ENCODE assay signal across 22 cellular contexts in genomic region chr13:113231306-113232207, GRCh38. TPM values are rescaled to one million over a fixed set of nuclear protein-coding genes. Genes with fewer than 3 reads are reported as not detected.
DNase-seq lines count a peak whose midpoint lies in the region; ATAC-seq and TF ChIP-seq lines count a peak whose summit lies in the region.
"Had no signal": no experiment of that assay in that cellular context is flagged by ENCODE, and none has a peak within 500 bp of the region (broad histone marks: within the 10 kb centered on the region; RNA-seq: fewer than 3 reads in every experiment).

No MANE protein-coding gene starts in this region.

- no peaks in the 10 kb centered on the region for H3K4me1 ChIP-seq in RWPE2 (ENCODE audit: insufficient read depth, poor library complexity, severe bottlenecking)
- H3K4me1 ChIP-seq: gastrocnemius medialis had no signal

- no peaks in the 10 kb centered on the region for H3K4me1 Mint-ChIP-seq in activated CD4-positive, alpha-beta T cell treated with anti-CD3 and anti-CD28 coated beads for 36 hours
- no peaks in the 10 kb centered on the region for H3K4me1 Mint-ChIP-seq in CD14-positive monocyte
- peaks cover 1 to 5% of the 10 kb centered on the region in 2 donors for H3K4me1 Mint-ChIP-seq in immature natural killer cell
- H3K4me1 Mint-ChIP-seq: activated B cell treated with CpG ODN at 0.5 μM for 24 hours had no signal

- no peaks in the 10 kb centered on the region for H3K27me3 ChIP-seq in RWPE2 (ENCODE audit: insufficient read depth, poor library complexity, severe bottlenecking)
- H3K27me3 ChIP-seq: gastrocnemius medialis had no signal

- H3K4me3 Mint-ChIP-seq in activated CD4-positive, alpha-beta T cell treated with anti-CD3 and anti-CD28 coated beads for 36 hours, result no peak overlapping the region
- no peak overlapping the region for H3K4me3 Mint-ChIP-seq in CD14-positive monocyte
- no peak overlapping the region for H3K4me3 Mint-ChIP-seq in immature natural killer cell
- H3K4me3 Mint-ChIP-seq: activated B cell treated with CpG ODN at 0.5 μM for 24 hours; activated naive CD4-positive, alpha-beta T cell treated with anti-CD3 and anti-CD28 coated beads, Interleukin-2, amount 50 U/mL, for 24 hours had no signal

- H3K27ac Mint-ChIP-seq in activated CD4-positive, alpha-beta T cell treated with anti-CD3 and anti-CD28 coated beads for 36 hours, result peak overlapping the region; percentile 18
- H3K27ac Mint-ChIP-seq in CD14-positive monocyte (peak overlapping the region in 4 of 7 donors; percentile 7 to 63 (median 54)), immature natural killer cell (peak overlapping the region in 4 of 6 donors; percentile 28 to 72 (median 48))
- H3K27ac Mint-ChIP-seq: activated B cell treated with CpG ODN at 0.5 μM for 24 hours; activated naive CD4-positive, alpha-beta T cell treated with anti-CD3 and anti-CD28 coated beads, Interleukin-2, amount 50 U/mL, for 24 hours had no signal

- peak; percentile 31 for DNase-seq in activated CD4-positive, alpha-beta T cell treated with anti-CD3 and anti-CD28 coated beads for 36 hours
- DNase-seq in activated CD4-positive, alpha-beta T cell treated with anti-CD3 and anti-CD28 coated beads, Interleukin-2, amount 50 U/mL, for 48 hours, result no peak
- DNase-seq in CD14-positive monocyte (ENCODE audit: low spot score) (no peak), RWPE2 (ENCODE audit: low spot score) (no peak), immature natural killer cell (no peak), H4 (ENCODE audit: low spot score) (no peak), DMS114 treated with DMSO at 0.1 percent for 48 hours (lab: John Stamatoyannopoulos, UW; ENCODE audit: unreplicated experiment) (no peak)
- DNase-seq: 8988T; activated B cell treated with CpG ODN at 0.5 μM for 24 hours; AML-193; EL; gastrocnemius medialis; hypothalamus; NCI-H1092 treated with DMSO at 0.1 percent for 48 hours; NCI-H2081; NCI-H510A; NK-92 treated with Interleukin-12 subunit alpha and Interleukin-12 subunit beta, amount 100 ng/mL, for 24 hours; stimulated activated CD4-positive, alpha-beta T cell treated with anti-CD3 and anti-CD28 coated beads, Interleukin-12 subunit alpha, Interleukin-12 subunit beta, amount 100 ng/mL, for 4 hours; trophoblast cell had no signal

- peaks cover 29% of the 10 kb centered on the region for H3K36me3 Mint-ChIP-seq in activated CD4-positive, alpha-beta T cell treated with anti-CD3 and anti-CD28 coated beads for 36 hours (ENCODE audit: low read depth)
- H3K36me3 Mint-ChIP-seq in CD14-positive monocyte (peaks cover 76 to 94% of the 10 kb centered on the region in 2 donors), immature natural killer cell (peaks cover 8 to 35% (median 26%) of the 10 kb centered on the region in 3 donors)

- ATAC-seq in activated CD4-positive, alpha-beta T cell treated with anti-CD3 and anti-CD28 coated beads for 36 hours, result peak; percentile 23
- peak; percentile 22; the same call in 1 of the 3 replicates for ATAC-seq in RWPE2 (ENCODE audit: low read depth)
- no peak for ATAC-seq in GM18873 (IDR thresholded peaks at IDR 0.05; ENCODE audit: low FRiP score, unreplicated experiment)
- ATAC-seq: esophagus mucosa, gastrocnemius medialis had no signal

- H3K36me3 ChIP-seq in RWPE2 (ENCODE audit: low read depth), result peaks cover 50% of the 10 kb centered on the region

- intact Hi-C loops in activated CD4-positive, alpha-beta T cell treated with anti-CD3 and anti-CD28 coated beads for 36 hours (cut with DNase I, micrococcal nuclease), result no loop called here
- intact Hi-C loops in CD14-positive monocyte (cut with micrococcal nuclease), result no loop called here

- no peaks in the 10 kb centered on the region for H3K27me3 Mint-ChIP-seq in activated CD4-positive, alpha-beta T cell treated with anti-CD3 and anti-CD28 coated beads for 36 hours
- peaks cover 0 to 2% (median 0%) of the 10 kb centered on the region in 3 donors for H3K27me3 Mint-ChIP-seq in CD14-positive monocyte (ENCODE audit: low read depth in 3 of 3)
- peaks cover 0 to 5% (median 0%) of the 10 kb centered on the region in 3 donors for H3K27me3 Mint-ChIP-seq in immature natural killer cell (ENCODE audit: low read depth in 3 of 3)
- H3K27me3 Mint-ChIP-seq: activated B cell treated with CpG ODN at 0.5 μM for 24 hours; activated naive CD4-positive, alpha-beta T cell treated with anti-CD3 and anti-CD28 coated beads, Interleukin-2, amount 50 U/mL, for 24 hours had no signal

- H3K9me3 ChIP-seq in RWPE2 (ENCODE audit: severe bottlenecking), result no peaks in the 10 kb centered on the region
- H3K9me3 ChIP-seq: gastrocnemius medialis had no signal

- TF ChIP-seq CTCF in CD14-positive monocyte (IDR thresholded peaks at IDR 0.05), result no peak
- no peak for TF ChIP-seq CTCF in RWPE2 (IDR thresholded peaks at IDR 0.05; ENCODE audit: poor library complexity, severe bottlenecking)

- no peaks in the 10 kb centered on the region for H3K9me3 Mint-ChIP-seq in activated CD4-positive, alpha-beta T cell treated with anti-CD3 and anti-CD28 coated beads for 36 hours (ENCODE audit: low read depth)
- no peaks in the 10 kb centered on the region for H3K9me3 Mint-ChIP-seq in CD14-positive monocyte
- no peaks in the 10 kb centered on the region for H3K9me3 Mint-ChIP-seq in immature natural killer cell
- H3K9me3 Mint-ChIP-seq: activated B cell treated with CpG ODN at 0.5 μM for 24 hours; activated naive CD4-positive, alpha-beta T cell treated with anti-CD3 and anti-CD28 coated beads, Interleukin-2, amount 50 U/mL, for 24 hours had no signal

- POLR2A ChIA-PET in activated CD4-positive, alpha-beta T cell treated with anti-CD3 and anti-CD28 coated beads for 36 hours (lab: Charles Lee), result no interaction called here

- CTCF ChIA-PET in activated CD4-positive, alpha-beta T cell treated with anti-CD3 and anti-CD28 coated beads for 36 hours (lab: Charles Lee), result interaction anchor here (0.8 kb wide), 1 partner anchor 14 kb away, joined by 3 read pairs; no protein-coding TSS in a partner anchor

- H3K27ac ChIP-seq in RWPE2 (ENCODE audit: poor library complexity, severe bottlenecking), result no peak overlapping the region
- H3K27ac ChIP-seq: gastrocnemius medialis had no signal

- no peak overlapping the region for H3K4me3 ChIP-seq in RWPE2 (ENCODE audit: severe bottlenecking)
- H3K4me3 ChIP-seq: gastrocnemius medialis had no signal

RNA-seq across cellular contexts. Expression of gene CUL4A, which starts 22.1 kb away (rescaled TPM):
- 10 to 100 TPM; 81.7 to 87.4 TPM for total RNA-seq in activated CD4-positive, alpha-beta T cell treated with anti-CD3 and anti-CD28 coated beads for 36 hours
- polyA plus RNA-seq in CD14-positive monocyte (10 to 100 TPM; 32.0 to 33.7 TPM), immature natural killer cell (10 to 100 TPM; 27.8 to 56.4 (median 53.3) TPM)
- 61.0 and 62.3 TPM in 2 replicates for total RNA-seq in H4 (2014; rRNA removed; shearing (Covaris generic))

RNA-seq across cellular contexts. Expression of gene PCID2, which starts 23.1 kb away (rescaled TPM):
- 10 to 100 TPM; 66.7 to 72.8 TPM for total RNA-seq in activated CD4-positive, alpha-beta T cell treated with anti-CD3 and anti-CD28 coated beads for 36 hours
- polyA plus RNA-seq in CD14-positive monocyte (10 to 100 TPM; 31.5 to 34.2 TPM), immature natural killer cell (10 to 100 TPM; 47.8 to 63.2 (median 60.2) TPM)
- total RNA-seq in H4 (2014; rRNA removed; shearing (Covaris generic)), result 62.4 and 68.1 TPM in 2 replicates
